Comparison of ENCODE assay signal across 1 cellular context in the genomic region with DNA sequence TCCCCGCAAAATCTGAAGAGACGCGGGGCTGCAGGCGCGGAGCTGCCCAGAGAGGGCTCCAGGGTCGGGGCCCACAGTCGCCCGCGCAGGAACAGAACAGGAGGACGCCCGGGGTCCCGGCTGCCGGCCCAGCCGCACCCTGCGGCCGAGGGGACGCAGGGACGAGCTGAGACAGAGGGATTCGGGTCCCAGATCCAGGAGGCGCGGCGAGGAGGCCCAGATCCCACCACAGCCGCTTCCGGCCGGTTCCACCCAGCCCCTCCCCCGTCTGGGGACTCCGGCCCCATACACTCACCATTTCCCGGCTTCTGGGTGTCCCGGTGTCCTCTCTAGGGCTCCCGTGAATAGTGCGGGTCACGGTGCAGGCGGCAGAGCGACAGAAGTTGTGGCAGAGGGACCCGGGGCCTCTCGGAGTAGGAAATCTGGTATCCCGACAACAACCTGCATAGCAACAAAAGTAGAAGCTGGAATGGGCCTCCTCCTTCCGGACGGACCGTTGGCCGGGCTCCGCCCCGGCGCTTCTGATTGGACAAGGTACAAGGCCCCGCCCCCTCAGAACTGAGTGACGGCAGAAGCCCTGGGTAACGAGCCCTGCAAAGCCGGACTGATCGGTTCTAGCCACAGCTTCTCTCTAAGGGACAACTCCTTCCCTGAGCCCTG.
A peak's percentile ranks its signal among the peaks of the same experiment; 100 is the strongest.
TF ChIP-seq lines count a peak whose summit lies in the region.

Gene ZNF20, minus strand, starts transcription at position 466 of the 660 bp plus-strand sequence. Its CDS starts 168 bp downstream, at position 298.

TF ChIP-seq in HepG2, 621 proteins besides CTCF, POLR2A, EP300 and RAD21 (continued from another document and continues in another):
- TF ChIP-seq, protein P1, sequence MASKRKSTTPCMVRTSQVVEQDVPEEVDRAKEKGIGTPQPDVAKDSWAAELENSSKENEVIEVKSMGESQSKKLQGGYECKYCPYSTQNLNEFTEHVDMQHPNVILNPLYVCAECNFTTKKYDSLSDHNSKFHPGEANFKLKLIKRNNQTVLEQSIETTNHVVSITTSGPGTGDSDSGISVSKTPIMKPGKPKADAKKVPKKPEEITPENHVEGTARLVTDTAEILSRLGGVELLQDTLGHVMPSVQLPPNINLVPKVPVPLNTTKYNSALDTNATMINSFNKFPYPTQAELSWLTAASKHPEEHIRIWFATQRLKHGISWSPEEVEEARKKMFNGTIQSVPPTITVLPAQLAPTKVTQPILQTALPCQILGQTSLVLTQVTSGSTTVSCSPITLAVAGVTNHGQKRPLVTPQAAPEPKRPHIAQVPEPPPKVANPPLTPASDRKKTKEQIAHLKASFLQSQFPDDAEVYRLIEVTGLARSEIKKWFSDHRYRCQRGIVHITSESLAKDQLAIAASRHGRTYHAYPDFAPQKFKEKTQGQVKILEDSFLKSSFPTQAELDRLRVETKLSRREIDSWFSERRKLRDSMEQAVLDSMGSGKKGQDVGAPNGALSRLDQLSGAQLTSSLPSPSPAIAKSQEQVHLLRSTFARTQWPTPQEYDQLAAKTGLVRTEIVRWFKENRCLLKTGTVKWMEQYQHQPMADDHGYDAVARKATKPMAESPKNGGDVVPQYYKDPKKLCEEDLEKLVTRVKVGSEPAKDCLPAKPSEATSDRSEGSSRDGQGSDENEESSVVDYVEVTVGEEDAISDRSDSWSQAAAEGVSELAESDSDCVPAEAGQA (IDR thresholded peaks at IDR 0.05; ENCODE audit: low read depth): no peak
- TF ChIP-seq, protein P1 (CRISPR knock-in tag; IDR thresholded peaks at IDR 0.05; ENCODE audit: borderline replicate concordance): no peak
- TF ChIP-seq, protein P2, sequence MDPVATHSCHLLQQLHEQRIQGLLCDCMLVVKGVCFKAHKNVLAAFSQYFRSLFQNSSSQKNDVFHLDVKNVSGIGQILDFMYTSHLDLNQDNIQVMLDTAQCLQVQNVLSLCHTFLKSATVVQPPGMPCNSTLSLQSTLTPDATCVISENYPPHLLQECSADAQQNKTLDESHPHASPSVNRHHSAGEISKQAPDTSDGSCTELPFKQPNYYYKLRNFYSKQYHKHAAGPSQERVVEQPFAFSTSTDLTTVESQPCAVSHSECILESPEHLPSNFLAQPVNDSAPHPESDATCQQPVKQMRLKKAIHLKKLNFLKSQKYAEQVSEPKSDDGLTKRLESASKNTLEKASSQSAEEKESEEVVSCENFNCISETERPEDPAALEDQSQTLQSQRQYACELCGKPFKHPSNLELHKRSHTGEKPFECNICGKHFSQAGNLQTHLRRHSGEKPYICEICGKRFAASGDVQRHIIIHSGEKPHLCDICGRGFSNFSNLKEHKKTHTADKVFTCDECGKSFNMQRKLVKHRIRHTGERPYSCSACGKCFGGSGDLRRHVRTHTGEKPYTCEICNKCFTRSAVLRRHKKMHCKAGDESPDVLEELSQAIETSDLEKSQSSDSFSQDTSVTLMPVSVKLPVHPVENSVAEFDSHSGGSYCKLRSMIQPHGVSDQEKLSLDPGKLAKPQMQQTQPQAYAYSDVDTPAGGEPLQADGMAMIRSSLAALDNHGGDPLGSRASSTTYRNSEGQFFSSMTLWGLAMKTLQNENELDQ (CRISPR knock-in tag; IDR thresholded peaks at IDR 0.05; ENCODE audit: borderline replicate concordance): no peak
- TF ChIP-seq PAF1 (CRISPR knock-in tag; IDR thresholded peaks at IDR 0.05) (no peak), MXI1 (IDR thresholded peaks at IDR 0.05; ENCODE audit: borderline replicate concordance, low read depth, low read length) (peak; percentile 43; the same call in 1 of the 3 replicates), NFIC (IDR thresholded peaks at IDR 0.05; ENCODE audit: low read length) (no peak), HNF1B (CRISPR knock-in tag; IDR thresholded peaks at IDR 0.05) (no peak), ZNF354B (CRISPR knock-in tag; IDR thresholded peaks at IDR 0.05) (no peak), ZNF557 (CRISPR knock-in tag; IDR thresholded peaks at IDR 0.05) (no peak), KAT7 (CRISPR knock-in tag; IDR thresholded peaks at IDR 0.05; ENCODE audit: borderline replicate concordance) (no peak), PLSCR1 (CRISPR knock-in tag; IDR thresholded peaks at IDR 0.05; ENCODE audit: borderline replicate concordance) (no peak), ATM (IDR thresholded peaks at IDR 0.05; ENCODE audit: borderline replicate concordance) (no peak), TAF1 (CRISPR knock-in tag; IDR thresholded peaks at IDR 0.05) (peak; percentile 63), KDM4B (CRISPR knock-in tag; IDR thresholded peaks at IDR 0.05) (no peak), ZNF367 (CRISPR knock-in tag; IDR thresholded peaks at IDR 0.05; ENCODE audit: borderline replicate concordance) (no peak), ZNF569 (CRISPR knock-in tag; IDR thresholded peaks at IDR 0.05; ENCODE audit: borderline replicate concordance) (0 out of 2 replicates have a peak, but pooled peaks have one; percentile 38), IKZF1 (IDR thresholded peaks at IDR 0.05) (no peak), TCF12 (IDR thresholded peaks at IDR 0.05) (no peak), TCF12 (CRISPR knock-in tag; IDR thresholded peaks at IDR 0.05) (no peak; the same call in 1 of the 2 replicates), KLF11 (CRISPR knock-in tag; IDR thresholded peaks at IDR 0.05) (no peak), ZIK1 (CRISPR knock-in tag; IDR thresholded peaks at IDR 0.05; ENCODE audit: borderline replicate concordance, low read depth) (no peak), KAT8 (CRISPR knock-in tag; IDR thresholded peaks at IDR 0.05) (peak; percentile 72), ZNF75D (CRISPR knock-in tag; IDR thresholded peaks at IDR 0.05; ENCODE audit: borderline replicate concordance) (no peak), SP2 (CRISPR knock-in tag; IDR thresholded peaks at IDR 0.05) (no peak), HOXA9 (CRISPR knock-in tag; IDR thresholded peaks at IDR 0.05; ENCODE audit: borderline replicate concordance) (no peak), PHB2 (IDR thresholded peaks at IDR 0.05; ENCODE audit: partially characterized antibody) (no peak), NFE2L1 (CRISPR knock-in tag; IDR thresholded peaks at IDR 0.05; ENCODE audit: borderline replicate concordance) (no peak), ARNT (IDR thresholded peaks at IDR 0.05) (no peak), ZNF281 (CRISPR knock-in tag; IDR thresholded peaks at IDR 0.05; ENCODE audit: borderline replicate concordance) (peak; percentile 32; the same call in 1 of the 2 replicates), FOXO4 (CRISPR knock-in tag; conservative IDR thresholded peaks at IDR 0.05) (no peak), POLR2G (IDR thresholded peaks at IDR 0.05; ENCODE audit: low read depth, low read length) (peak; percentile 69)
- TF ChIP-seq, protein P3, sequence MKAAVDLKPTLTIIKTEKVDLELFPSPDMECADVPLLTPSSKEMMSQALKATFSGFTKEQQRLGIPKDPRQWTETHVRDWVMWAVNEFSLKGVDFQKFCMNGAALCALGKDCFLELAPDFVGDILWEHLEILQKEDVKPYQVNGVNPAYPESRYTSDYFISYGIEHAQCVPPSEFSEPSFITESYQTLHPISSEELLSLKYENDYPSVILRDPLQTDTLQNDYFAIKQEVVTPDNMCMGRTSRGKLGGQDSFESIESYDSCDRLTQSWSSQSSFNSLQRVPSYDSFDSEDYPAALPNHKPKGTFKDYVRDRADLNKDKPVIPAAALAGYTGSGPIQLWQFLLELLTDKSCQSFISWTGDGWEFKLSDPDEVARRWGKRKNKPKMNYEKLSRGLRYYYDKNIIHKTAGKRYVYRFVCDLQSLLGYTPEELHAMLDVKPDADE (CRISPR knock-in tag; IDR thresholded peaks at IDR 0.05): no peak
- TF ChIP-seq, protein P4, sequence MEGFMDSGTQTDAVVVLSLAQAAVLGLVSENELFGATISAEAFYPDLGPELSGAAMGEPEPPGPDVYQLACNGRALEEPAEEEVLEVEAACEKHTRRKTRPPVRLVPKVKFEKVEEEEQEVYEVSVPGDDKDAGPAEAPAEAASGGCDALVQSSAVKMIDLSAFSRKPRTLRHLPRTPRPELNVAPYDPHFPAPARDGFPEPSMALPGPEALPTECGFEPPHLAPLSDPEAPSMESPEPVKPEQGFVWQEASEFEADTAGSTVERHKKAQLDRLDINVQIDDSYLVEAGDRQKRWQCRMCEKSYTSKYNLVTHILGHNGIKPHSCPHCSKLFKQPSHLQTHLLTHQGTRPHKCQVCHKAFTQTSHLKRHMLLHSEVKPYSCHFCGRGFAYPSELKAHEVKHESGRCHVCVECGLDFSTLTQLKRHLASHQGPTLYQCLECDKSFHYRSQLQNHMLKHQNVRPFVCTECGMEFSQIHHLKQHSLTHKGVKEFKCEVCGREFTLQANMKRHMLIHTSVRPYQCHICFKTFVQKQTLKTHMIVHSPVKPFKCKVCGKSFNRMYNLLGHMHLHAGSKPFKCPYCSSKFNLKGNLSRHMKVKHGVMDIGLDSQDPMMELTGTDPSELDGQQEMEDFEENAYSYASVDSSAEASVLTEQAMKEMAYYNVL (CRISPR knock-in tag; IDR thresholded peaks at IDR 0.05; ENCODE audit: borderline replicate concordance): 0 out of 2 replicates have a peak, but pooled peaks have one; percentile 49
- TF ChIP-seq, protein P5, sequence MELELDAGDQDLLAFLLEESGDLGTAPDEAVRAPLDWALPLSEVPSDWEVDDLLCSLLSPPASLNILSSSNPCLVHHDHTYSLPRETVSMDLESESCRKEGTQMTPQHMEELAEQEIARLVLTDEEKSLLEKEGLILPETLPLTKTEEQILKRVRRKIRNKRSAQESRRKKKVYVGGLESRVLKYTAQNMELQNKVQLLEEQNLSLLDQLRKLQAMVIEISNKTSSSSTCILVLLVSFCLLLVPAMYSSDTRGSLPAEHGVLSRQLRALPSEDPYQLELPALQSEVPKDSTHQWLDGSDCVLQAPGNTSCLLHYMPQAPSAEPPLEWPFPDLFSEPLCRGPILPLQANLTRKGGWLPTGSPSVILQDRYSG (CRISPR knock-in tag; IDR thresholded peaks at IDR 0.05): no peak
- TF ChIP-seq, protein P6, sequence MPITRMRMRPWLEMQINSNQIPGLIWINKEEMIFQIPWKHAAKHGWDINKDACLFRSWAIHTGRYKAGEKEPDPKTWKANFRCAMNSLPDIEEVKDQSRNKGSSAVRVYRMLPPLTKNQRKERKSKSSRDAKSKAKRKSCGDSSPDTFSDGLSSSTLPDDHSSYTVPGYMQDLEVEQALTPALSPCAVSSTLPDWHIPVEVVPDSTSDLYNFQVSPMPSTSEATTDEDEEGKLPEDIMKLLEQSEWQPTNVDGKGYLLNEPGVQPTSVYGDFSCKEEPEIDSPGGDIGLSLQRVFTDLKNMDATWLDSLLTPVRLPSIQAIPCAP (CRISPR knock-in tag; IDR thresholded peaks at IDR 0.05; ENCODE audit: low read depth): no peak
